19 cellular contexts compared by ENCODE assay signal in the genomic region with DNA sequence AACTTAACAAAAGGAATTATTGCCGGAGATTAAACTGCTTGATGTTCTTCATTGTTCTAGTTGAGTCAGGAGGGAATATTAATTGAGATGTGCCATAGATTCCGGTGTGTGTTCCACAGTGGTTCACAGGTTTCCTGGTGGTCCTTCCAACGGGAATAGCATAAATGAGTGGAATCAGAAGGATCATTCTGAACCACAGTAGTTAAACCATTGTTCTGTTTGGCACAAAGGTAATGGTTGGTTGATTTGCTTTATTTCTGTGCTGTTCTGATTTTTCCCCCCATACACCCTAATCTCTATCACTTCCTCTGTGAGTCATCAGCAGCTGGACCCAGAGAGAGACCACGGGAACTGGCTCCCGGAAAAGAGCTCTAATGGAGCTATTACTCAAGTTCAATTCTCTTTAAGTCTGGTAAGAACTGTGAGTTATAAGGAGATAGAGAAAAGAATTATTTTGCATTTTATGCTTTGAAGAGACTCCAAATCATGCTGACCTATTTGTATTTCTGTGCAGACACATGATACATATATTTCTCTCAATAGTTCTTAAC.
DNase-seq lines count a peak whose midpoint lies in the region; ATAC-seq and TF ChIP-seq lines count a peak whose summit lies in the region.
"Had no signal": no experiment of that assay in that cellular context is flagged by ENCODE, and none has a peak within 500 bp of the region (broad histone marks: within the 10 kb centered on the region; RNA-seq: fewer than 3 reads in every experiment).

No MANE protein-coding gene starts in this region.

- no peaks in the 10 kb centered on the region for H3K27me3 ChIP-seq in BLaER1 treated with 17β-estradiol and CSF1 and Interleukin-3, amounts not matched to agents 10 nM and 100 nM
- no peaks in the 10 kb centered on the region for H3K27me3 ChIP-seq in WERI-Rb-1 (ENCODE audit: insufficient read depth, low read depth, severe bottlenecking)

- DNase-seq in MV-4-11 (lab: John Stamatoyannopoulos, UW) (peak; percentile 44), astrocyte of the cerebellum (ENCODE audit: low read depth) (peak; percentile 19), iris pigment epithelial cell (ENCODE audit: low read depth) (peak; percentile 68), substantia nigra (lab: John Stamatoyannopoulos, UW) (no peak), WERI-Rb-1 (no peak), NCI-H526 (lab: John Stamatoyannopoulos, UW) (no peak)
- DNase-seq: activated CD8-positive, alpha-beta T cell treated with anti-CD3 and anti-CD28 coated beads, Interleukin-2, amount 10 ng/mL, durations not matched to agents 7 days and 5 days; amygdala; CD8-positive, alpha-beta memory T cell; cortex of kidney; NCI-H2081 treated with DMSO at 0.1 percent for 48 hours; right lobe of liver; stimulated activated CD4-positive, alpha-beta T cell treated with anti-CD3 and anti-CD28 coated beads, Interleukin-4, amount 100 ng/mL, for 1 hour; T-cell had no signal

- H3K9ac ChIP-seq in BLaER1 treated with 17β-estradiol and CSF1 and Interleukin-3, amounts not matched to agents 10 nM and 100 nM = no peak overlapping the region

- no peaks in the 10 kb centered on the region for H4K20me1 ChIP-seq in BLaER1 treated with 17β-estradiol and CSF1 and Interleukin-3, amounts not matched to agents 10 nM and 100 nM

- no peaks in the 10 kb centered on the region for H3K36me3 ChIP-seq in BLaER1 treated with 17β-estradiol and CSF1 and Interleukin-3, amounts not matched to agents 10 nM and 100 nM
- H3K36me3 ChIP-seq in WERI-Rb-1 = no peaks in the 10 kb centered on the region
- H3K36me3 ChIP-seq: right lobe of liver had no signal

- H3K9me3 ChIP-seq in BLaER1 treated with 17β-estradiol and CSF1 and Interleukin-3, amounts not matched to agents 10 nM and 100 nM (replicated peaks in 1 of 11) = no peaks in the 10 kb centered on the region
- H3K9me3 ChIP-seq in WERI-Rb-1 (ENCODE audit: severe bottlenecking) = no peaks in the 10 kb centered on the region
- H3K9me3 ChIP-seq: right lobe of liver had no signal

- peak overlapping the region in 10 of 11 experiments; percentile 5 to 61 (median 38); a peak in 15 of 22 replicates for H3K4me2 ChIP-seq in BLaER1 treated with 17β-estradiol and CSF1 and Interleukin-3, amounts not matched to agents 10 nM and 100 nM

- H3K27ac ChIP-seq in BLaER1 treated with 17β-estradiol and CSF1 and Interleukin-3, amounts not matched to agents 10 nM and 100 nM = peak overlapping the region in 5 of 11 experiments; percentile 18 to 52 (median 48); a peak in 8 of 22 replicates
- H3K27ac ChIP-seq in substantia nigra (ENCODE audit: low read depth, low read length, poor library complexity, severe bottlenecking) = no peak overlapping the region
- no peak overlapping the region for H3K27ac ChIP-seq in WERI-Rb-1
- H3K27ac ChIP-seq: right lobe of liver, RWPE1, VCaP had no signal

- no peak overlapping the region for H3K4me3 ChIP-seq in BLaER1 treated with 17β-estradiol and CSF1 and Interleukin-3, amounts not matched to agents 10 nM and 100 nM
- H3K4me3 ChIP-seq in astrocyte of the cerebellum (ENCODE audit: low read depth, low read length) (no peak overlapping the region), WERI-Rb-1 (ENCODE audit: low read depth, low read length) (no peak overlapping the region)
- H3K4me3 ChIP-seq: right lobe of liver had no signal

- ATAC-seq in GM19328 (IDR thresholded peaks at IDR 0.05; ENCODE audit: unreplicated experiment) = no peak
- ATAC-seq: activated CD8-positive, alpha-beta T cell treated with anti-CD3 and anti-CD28 coated beads, Interleukin-2, amount 10 ng/mL, durations not matched to agents 7 days and 5 days; HCT116; right lobe of liver; T-cell had no signal

- TF ChIP-seq CTCF in astrocyte of the cerebellum (IDR thresholded peaks at IDR 0.05; ENCODE audit: low read depth, low read length, missing control alignments) = no peak
- no peak for TF ChIP-seq CTCF in WERI-Rb-1 (IDR thresholded peaks at IDR 0.05; ENCODE audit: low read depth, low read length)

- in situ Hi-C loops in astrocyte of the cerebellum (cut with HindIII; ENCODE audit: low sequenced_read_pairs) = no loop called here

- peaks cover 5 to 16% (median 12%) of the 10 kb centered on the region in 10 experiments for H3K4me1 ChIP-seq in BLaER1 treated with 17β-estradiol and CSF1 and Interleukin-3, amounts not matched to agents 10 nM and 100 nM
- H3K4me1 ChIP-seq: right lobe of liver had no signal

Comparison
In these comparisons a context has a peak if more than half of its experiments do, and no peak if none do; other contexts are left out.
1. DNase-seq: peak in MV-4-11 (single experiment), astrocyte of the cerebellum (single experiment) and iris pigment epithelial cell (single experiment); none in substantia nigra (0 of 49), WERI-Rb-1 (single experiment) and NCI-H526 (0 of 2).